ENCODE assay signal across 1 cellular context in the genomic region with DNA sequence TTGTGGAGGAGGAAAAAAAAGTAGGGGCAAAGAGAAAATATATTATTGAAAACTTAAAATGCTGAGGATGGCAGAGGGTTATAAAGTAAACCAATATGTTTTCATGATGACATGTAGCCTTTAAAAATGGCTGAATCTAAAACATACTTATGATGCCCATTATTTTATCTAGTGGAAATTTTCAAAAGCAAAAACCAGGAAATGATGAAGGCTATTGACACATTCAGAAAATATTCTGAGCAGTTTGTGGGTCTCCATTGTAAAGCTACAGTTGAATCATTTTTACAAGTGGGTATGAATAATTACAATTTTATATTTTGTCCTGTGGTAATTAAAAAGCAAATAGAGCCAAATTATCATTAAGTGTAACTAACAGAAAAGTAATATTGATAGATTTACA.
TF ChIP-seq lines count a peak whose summit lies in the region.

No MANE protein-coding gene starts in this region.

TF ChIP-seq in WTC11, 78 proteins besides CTCF, POLR2A, EP300 and RAD21:
- TF ChIP-seq NFYB (CRISPR knock-in tag; conservative IDR thresholded peaks at IDR 0.05; ENCODE audit: low read depth) (no peak), GTF2I (CRISPR knock-in tag; conservative IDR thresholded peaks at IDR 0.05) (no peak), TCF7 (CRISPR knock-in tag; IDR thresholded peaks at IDR 0.05; ENCODE audit: low read depth) (no peak), ZNF396 (CRISPR knock-in tag; IDR thresholded peaks at IDR 0.05; ENCODE audit: borderline replicate concordance) (no peak), CREM (CRISPR knock-in tag; IDR thresholded peaks at IDR 0.05) (no peak), ZNF263 (CRISPR knock-in tag; IDR thresholded peaks at IDR 0.05; ENCODE audit: low read depth) (no peak), ZNF219 (CRISPR knock-in tag; IDR thresholded peaks at IDR 0.05; ENCODE audit: borderline replicate concordance) (no peak), FOXP1 (CRISPR knock-in tag; IDR thresholded peaks at IDR 0.05; ENCODE audit: borderline replicate concordance) (no peak), ZNF121 (CRISPR knock-in tag; IDR thresholded peaks at IDR 0.05) (no peak)
- TF ChIP-seq, protein P1, sequence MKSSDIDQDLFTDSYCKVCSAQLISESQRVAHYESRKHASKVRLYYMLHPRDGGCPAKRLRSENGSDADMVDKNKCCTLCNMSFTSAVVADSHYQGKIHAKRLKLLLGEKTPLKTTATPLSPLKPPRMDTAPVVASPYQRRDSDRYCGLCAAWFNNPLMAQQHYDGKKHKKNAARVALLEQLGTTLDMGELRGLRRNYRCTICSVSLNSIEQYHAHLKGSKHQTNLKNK (CRISPR knock-in tag; IDR thresholded peaks at IDR 0.05), result no peak
- TF ChIP-seq, protein P2, sequence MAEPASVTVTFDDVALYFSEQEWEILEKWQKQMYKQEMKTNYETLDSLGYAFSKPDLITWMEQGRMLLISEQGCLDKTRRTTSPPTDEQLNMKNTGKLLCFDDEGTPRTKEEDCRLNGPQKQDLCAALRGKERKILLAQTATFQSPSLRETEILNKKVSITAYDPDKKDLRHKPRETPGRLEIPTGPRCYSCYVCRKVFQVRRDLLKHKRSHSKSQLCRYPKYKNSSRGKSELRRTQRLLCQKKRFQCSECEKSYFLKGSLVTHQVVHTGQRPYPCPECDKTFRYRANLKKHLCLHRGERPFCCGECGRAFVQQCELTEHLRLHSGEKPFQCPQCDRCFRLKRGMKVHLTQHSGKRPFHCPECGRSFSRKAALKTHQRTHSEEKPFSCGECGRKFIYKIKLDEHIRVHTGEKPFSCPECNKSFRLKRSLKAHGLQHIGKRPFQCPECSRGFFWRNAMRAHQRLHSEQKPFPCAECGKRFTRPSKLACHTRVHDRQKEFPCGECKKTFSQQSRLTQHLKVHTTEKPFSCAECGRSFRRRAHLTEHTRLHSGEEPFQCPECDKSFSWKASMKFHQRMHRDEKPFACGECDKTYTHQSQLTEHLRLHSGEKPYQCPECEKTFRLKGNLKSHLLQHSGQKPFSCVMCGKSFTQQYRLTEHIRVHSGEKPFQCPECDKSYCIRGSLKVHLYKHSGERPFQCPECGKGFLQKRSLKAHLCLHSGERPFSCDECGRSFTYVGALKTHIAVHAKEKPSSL (CRISPR knock-in tag; conservative IDR thresholded peaks at IDR 0.05), result no peak
- TF ChIP-seq, protein P3, sequence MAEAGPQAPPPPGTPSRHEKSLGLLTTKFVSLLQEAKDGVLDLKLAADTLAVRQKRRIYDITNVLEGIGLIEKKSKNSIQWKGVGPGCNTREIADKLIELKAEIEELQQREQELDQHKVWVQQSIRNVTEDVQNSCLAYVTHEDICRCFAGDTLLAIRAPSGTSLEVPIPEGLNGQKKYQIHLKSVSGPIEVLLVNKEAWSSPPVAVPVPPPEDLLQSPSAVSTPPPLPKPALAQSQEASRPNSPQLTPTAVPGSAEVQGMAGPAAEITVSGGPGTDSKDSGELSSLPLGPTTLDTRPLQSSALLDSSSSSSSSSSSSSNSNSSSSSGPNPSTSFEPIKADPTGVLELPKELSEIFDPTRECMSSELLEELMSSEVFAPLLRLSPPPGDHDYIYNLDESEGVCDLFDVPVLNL (CRISPR knock-in tag; IDR thresholded peaks at IDR 0.05; ENCODE audit: borderline replicate concordance, low read depth), result no peak
- TF ChIP-seq, protein P4, sequence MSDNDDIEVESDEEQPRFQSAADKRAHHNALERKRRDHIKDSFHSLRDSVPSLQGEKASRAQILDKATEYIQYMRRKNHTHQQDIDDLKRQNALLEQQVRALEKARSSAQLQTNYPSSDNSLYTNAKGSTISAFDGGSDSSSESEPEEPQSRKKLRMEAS (CRISPR knock-in tag; IDR thresholded peaks at IDR 0.05), result no peak
- TF ChIP-seq, protein P5, sequence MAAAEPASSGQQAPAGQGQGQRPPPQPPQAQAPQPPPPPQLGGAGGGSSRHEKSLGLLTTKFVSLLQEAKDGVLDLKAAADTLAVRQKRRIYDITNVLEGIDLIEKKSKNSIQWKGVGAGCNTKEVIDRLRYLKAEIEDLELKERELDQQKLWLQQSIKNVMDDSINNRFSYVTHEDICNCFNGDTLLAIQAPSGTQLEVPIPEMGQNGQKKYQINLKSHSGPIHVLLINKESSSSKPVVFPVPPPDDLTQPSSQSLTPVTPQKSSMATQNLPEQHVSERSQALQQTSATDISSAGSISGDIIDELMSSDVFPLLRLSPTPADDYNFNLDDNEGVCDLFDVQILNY (CRISPR knock-in tag; IDR thresholded peaks at IDR 0.05), result no peak
